In the genomic region with DNA sequence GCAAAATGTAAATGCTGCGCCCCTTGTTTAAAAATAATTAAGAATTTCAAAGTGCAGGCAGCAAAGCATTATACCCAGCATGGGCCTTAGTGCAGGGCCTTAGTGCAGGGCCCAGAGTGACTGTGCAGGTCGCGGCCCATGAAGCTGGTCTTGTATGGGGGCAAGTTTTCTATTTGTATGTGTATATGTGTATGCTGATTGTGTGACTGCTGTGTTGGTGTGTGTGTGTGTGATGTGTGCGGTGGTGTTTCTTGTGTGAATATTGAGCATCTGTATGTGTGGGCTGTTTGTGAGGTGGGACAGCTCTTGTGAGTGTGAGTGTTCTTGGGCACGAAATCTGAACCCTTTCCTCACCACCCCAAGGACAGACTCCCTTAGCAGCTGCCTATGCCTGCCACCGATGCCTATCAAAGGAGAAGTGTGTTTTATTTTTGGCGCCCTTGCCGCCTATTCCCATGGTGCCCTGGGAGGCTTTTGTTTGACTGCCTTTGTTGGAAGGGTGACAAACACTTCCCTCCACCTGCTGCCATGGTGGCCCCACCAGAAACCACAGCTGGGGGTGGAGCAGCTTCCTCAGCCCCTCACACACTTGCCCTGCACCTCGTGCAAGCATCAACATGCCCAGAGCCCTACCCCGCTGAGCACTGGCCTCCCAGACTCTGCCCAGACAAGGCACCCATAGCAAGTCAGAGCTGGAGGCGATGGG, we compare ENCODE assay signal across 9 cellular contexts. TPM values are rescaled to one million over a fixed set of nuclear protein-coding genes. Genes with fewer than 3 reads are reported as not detected.
A peak's percentile ranks its signal among the peaks of the same experiment; 100 is the strongest.
DNase-seq lines count a peak whose midpoint lies in the region; ATAC-seq, FAIRE-seq and TF ChIP-seq lines count a peak whose summit lies in the region.
"Had no signal": no experiment of that assay in that cellular context is flagged by ENCODE, and none has a peak within 500 bp of the region (broad histone marks: within the 10 kb centered on the region; RNA-seq: fewer than 3 reads in every experiment).

No MANE protein-coding gene starts in this region.

- no peaks in the 10 kb centered on the region for H4K20me1 ChIP-seq in HepG2 (ENCODE audit: insufficient read depth, low read length)

- BruUV-seq in HepG2 (replicated peaks; lab: Mats Ljungman, UMichigan): no TSS peak

- H3K9ac ChIP-seq in HepG2 (ENCODE audit: insufficient read depth, low read depth, low read length): 0 out of 2 replicates have a peak overlapping the region, but pooled peaks have one; percentile 70

- H3K79me2 ChIP-seq in HepG2 (ENCODE audit: insufficient read depth, low read length): no peaks in the 10 kb centered on the region

- intact Hi-C loops in HepG2 (cut with micrococcal nuclease; ENCODE audit: unreplicated experiment): no loop called here

- no peak for TF ChIP-seq RAD21 in HepG2 (CRISPR knock-in tag; IDR thresholded peaks at IDR 0.05)

- H3K27ac ChIP-seq in HepG2 (ENCODE audit: extremely low read length, insufficient read depth, low read length): no peak overlapping the region
- peak overlapping the region; percentile 7 to 94 (median 84) for H3K27ac ChIP-seq in tibial nerve
- H3K27ac ChIP-seq: cardiac muscle cell had no signal

- no peak overlapping the region for H2AFZ ChIP-seq in HepG2 (ENCODE audit: low read length)

- TF ChIP-seq EP300 in HepG2 (IDR thresholded peaks at IDR 0.05; ENCODE audit: low read depth in 2 of 2, low read length in 2 of 2) (no peak), HepG2 (CRISPR knock-in tag; IDR thresholded peaks at IDR 0.05; ENCODE audit: borderline replicate concordance) (no peak), tibial nerve (IDR thresholded peaks at IDR 0.05) (no peak)

- TF ChIP-seq CTCF in HepG2 (CRISPR knock-in tag; IDR thresholded peaks at IDR 0.05) (no peak), tibial nerve (IDR thresholded peaks at IDR 0.05) (no peak)

- CTCF ChIA-PET in HepG2 (lab: Yijun Ruan, JAX; ENCODE audit: low intra/inter-chr PET ratio, low total read pairs): no interaction called here

- H3K9me3 ChIP-seq in HepG2 (ENCODE audit: low read length) (no peaks in the 10 kb centered on the region), tibial nerve (no peaks in the 10 kb centered on the region)

- H3K4me2 ChIP-seq in HepG2 (ENCODE audit: low read depth, low read length): peak overlapping the region; percentile 90; the same call in 1 of the 2 replicates

- in situ Hi-C loops in HepG2 (cut with HindIII; ENCODE audit: extremely low pct_ligation_motif_present, low pct_unique_long_range_greater_than_20kb): no loop called here

- H3K36me3 ChIP-seq in HepG2 (replicated peaks in 1 of 2; ENCODE audit: control insufficient read depth in 1 of 2, insufficient read depth in 2 of 2, low read length in 2 of 2) (no peaks in the 10 kb centered on the region), tibial nerve (no peaks in the 10 kb centered on the region)
- H3K36me3 ChIP-seq: cardiac muscle cell had no signal

- FAIRE-seq in HepG2 (lab: Jason Lieb, UNC): no peak

- POLR2A ChIA-PET in HepG2 (lab: Yijun Ruan, JAX): interaction anchor here (2.4 to 4.3 kb wide), 4 partner anchors 11 to 1141 kb away, joined by 10 to 106 read pairs (median 28); a partner anchor contains a TSS

- DNase-seq in NCI-H2196 treated with DMSO at 0.1 percent for 48 hours (lab: John Stamatoyannopoulos, UW; ENCODE audit: unreplicated experiment) (peak; percentile 80), HepG2 (ENCODE audit: low spot score) (no peak), tibial nerve (ENCODE audit: low spot score in 2 of 2) (peak in 1 of 2 donors; percentile 5), HK-2 (ENCODE audit: unreplicated experiment) (no peak), SK-N-DZ (ENCODE audit: low spot score) (no peak)
- peak; percentile 80 for DNase-seq in activated CD8-positive, alpha-beta memory T cell treated with anti-CD3 and anti-CD28 coated beads, Interleukin-2, amount 50 U/mL, for 48 hours

- TF ChIP-seq POLR2A in HepG2 (IDR thresholded peaks at IDR 0.05; ENCODE audit: insufficient read depth in 1 of 2, low read depth in 2 of 2, low read length in 2 of 2) (no peak), tibial nerve (IDR thresholded peaks at IDR 0.05) (no peak)

- H3K4me1 ChIP-seq in HepG2 (ENCODE audit: insufficient read depth, low read length): peaks cover 73% of the 10 kb centered on the region
- H3K4me1 ChIP-seq in tibial nerve: peaks cover 8 to 71% (median 56%) of the 10 kb centered on the region in 4 donors

- peak; percentile 46 for ATAC-seq in GM19324 (IDR thresholded peaks at IDR 0.05; ENCODE audit: low FRiP score, unreplicated experiment)
- no peak for ATAC-seq in HepG2
- no peak for ATAC-seq in HG03108 (IDR thresholded peaks at IDR 0.05; ENCODE audit: unreplicated experiment)

- no peaks in the 10 kb centered on the region for H3K27me3 ChIP-seq in HepG2 (ENCODE audit: control insufficient read depth in 1 of 2, insufficient read depth in 2 of 2, low read length in 2 of 2)
- H3K27me3 ChIP-seq in tibial nerve: no peaks in the 10 kb centered on the region
- H3K27me3 ChIP-seq: cardiac muscle cell had no signal

- 80% methylated on average over 11 of the region's 11 CpGs for WGBS in HepG2 (ENCODE audit: low lambda C conversion rate)
- WGBS in tibial nerve, 2 donors: 70 to 80% methylated on average over 11 of the region's 11 CpGs

- H3K4me3 ChIP-seq in HepG2 (replicated peaks in 1 of 3; ENCODE audit: insufficient read depth in 1 of 3, low read depth in 2 of 3, low read length in 3 of 3) (no peak overlapping the region), tibial nerve (no peak overlapping the region)
- H3K4me3 ChIP-seq: cardiac muscle cell had no signal

TF ChIP-seq in HepG2, 621 proteins besides CTCF, POLR2A, EP300 and RAD21 (continues in another document):
- no peak for TF ChIP-seq PHF5A (CRISPR knock-in tag; IDR thresholded peaks at IDR 0.05; ENCODE audit: low read depth, unreplicated experiment)

RNA-seq across cellular contexts. Expression of a gene that starts 18.0 kb away (rescaled TPM):
- total RNA-seq in HepG2 (2016; rRNA removed; fragmentation: Illumina TruSeq; extraction: Trizol) (0.04 TPM in 1 of 2 replicates, not detected in the other), tibial nerve (1 to 10 TPM in 1 of 4 donors, not detected in 3; 1.5 TPM)
- total RNA-seq in HepG2 (2016; cell fraction: cytosol; rRNA removed; fragmentation: Illumina TruSeq; extraction: Trizol; ENCODE audit: low read depth): not detected in 2 replicates
- total RNA-seq in HepG2 (2016; cell fraction: insoluble cytoplasmic fraction; rRNA removed; fragmentation: Illumina TruSeq; extraction: Trizol): 0.09 TPM in 1 of 2 replicates, not detected in the other
- not detected in 2 replicates for total RNA-seq in HepG2 (2016; cell fraction: membrane; rRNA removed; fragmentation: Illumina TruSeq; extraction: Trizol)
- total RNA-seq in HepG2 (2016; cell fraction: nucleus; rRNA removed; fragmentation: Illumina TruSeq; extraction: Trizol): not detected in 2 replicates
- polyA plus RNA-seq in HepG2 (2011; rRNA removed): 0.53 and 0.55 TPM in 2 replicates
- polyA plus RNA-seq in HepG2 (2011; cell fraction: cytosol; rRNA removed): 0.59 and 0.70 TPM in 2 replicates
- 0.31 and 1.1 TPM in 2 replicates for polyA plus RNA-seq in HepG2 (2011; cell fraction: nucleus; rRNA removed)
- 1.1 and 1.5 TPM in 2 replicates for polyA plus RNA-seq in HepG2 (2012)
- polyA plus RNA-seq in HepG2 (2016; cell fraction: cytosol; fragmentation: Illumina TruSeq; extraction: Trizol; ENCODE audit: low read depth): not detected in 2 replicates
- not detected in 2 replicates for polyA plus RNA-seq in HepG2 (2016; cell fraction: insoluble cytoplasmic fraction; fragmentation: Illumina TruSeq; extraction: Trizol; ENCODE audit: low read depth)
- not detected in 2 replicates for polyA plus RNA-seq in HepG2 (2016; cell fraction: membrane; fragmentation: Illumina TruSeq; extraction: Trizol; ENCODE audit: low read depth)
- not detected in 2 replicates for polyA plus RNA-seq in HepG2 (2016; cell fraction: nucleus; fragmentation: Illumina TruSeq; extraction: Trizol; ENCODE audit: insufficient read depth, low read depth)
- 1.4 and 3.5 TPM in 2 replicates for polyA minus RNA-seq in HepG2 (2011; rRNA and poly(A)+ RNA removed; ENCODE audit: low replicate concordance)
- 0.40 TPM in 1 of 2 replicates, not detected in the other for polyA minus RNA-seq in HepG2 (2011; cell fraction: cytosol; rRNA and poly(A)+ RNA removed)
- polyA minus RNA-seq in HepG2 (2011; cell fraction: nucleus; rRNA and poly(A)+ RNA removed): 0.37 TPM in 1 of 2 replicates, not detected in the other
- polyA plus RNA-seq in SK-N-DZ (2014; cell fraction: cytosol; rRNA removed): 0.07 TPM in 1 of 2 replicates, not detected in the other
- polyA plus RNA-seq in SK-N-DZ (2014; cell fraction: nucleus; rRNA removed): not detected in 2 replicates
- total RNA-seq: cardiac muscle cell had no signal
- polyA plus RNA-seq: cardiac muscle cell had no signal

RNA-seq across cellular contexts. Expression of a gene that starts 45.8 kb away (rescaled TPM):
- total RNA-seq in HepG2 (2016; rRNA removed; fragmentation: Illumina TruSeq; extraction: Trizol) (0.58 TPM in 2 replicates), tibial nerve (under 1 TPM in 1 of 4 donors, not detected in 3; 0.30 TPM)
- 0.18 and 0.20 TPM in 2 replicates for total RNA-seq in HepG2 (2016; cell fraction: cytosol; rRNA removed; fragmentation: Illumina TruSeq; extraction: Trizol; ENCODE audit: low read depth)
- total RNA-seq in HepG2 (2016; cell fraction: insoluble cytoplasmic fraction; rRNA removed; fragmentation: Illumina TruSeq; extraction: Trizol): 0.32 and 0.51 TPM in 2 replicates
- 0.31 and 0.38 TPM in 2 replicates for total RNA-seq in HepG2 (2016; cell fraction: membrane; rRNA removed; fragmentation: Illumina TruSeq; extraction: Trizol)
- 0.37 and 1.3 TPM in 2 replicates for total RNA-seq in HepG2 (2016; cell fraction: nucleus; rRNA removed; fragmentation: Illumina TruSeq; extraction: Trizol)
- polyA plus RNA-seq in HepG2 (2011; rRNA removed): 1.7 and 2.1 TPM in 2 replicates
- polyA plus RNA-seq in HepG2 (2011; cell fraction: cytosol; rRNA removed): 0.69 and 1.3 TPM in 2 replicates
- 7.1 and 10.8 TPM in 2 replicates for polyA plus RNA-seq in HepG2 (2011; cell fraction: nucleus; rRNA removed)
- polyA plus RNA-seq in HepG2 (2012): 0.37 and 0.42 TPM in 2 replicates
- 0.20 and 0.22 TPM in 2 replicates for polyA plus RNA-seq in HepG2 (2016; cell fraction: cytosol; fragmentation: Illumina TruSeq; extraction: Trizol; ENCODE audit: low read depth)
- 1.3 and 2.3 TPM in 2 replicates for polyA plus RNA-seq in HepG2 (2016; cell fraction: insoluble cytoplasmic fraction; fragmentation: Illumina TruSeq; extraction: Trizol; ENCODE audit: low read depth)
- 0.34 and 0.72 TPM in 2 replicates for polyA plus RNA-seq in HepG2 (2016; cell fraction: membrane; fragmentation: Illumina TruSeq; extraction: Trizol; ENCODE audit: low read depth)
- polyA plus RNA-seq in HepG2 (2016; cell fraction: nucleus; fragmentation: Illumina TruSeq; extraction: Trizol; ENCODE audit: insufficient read depth, low read depth): 4.4 and 6.8 TPM in 2 replicates
- polyA minus RNA-seq in HepG2 (2011; rRNA and poly(A)+ RNA removed; ENCODE audit: low replicate concordance): 7.4 and 24.1 TPM in 2 replicates
- 2.6 and 3.7 TPM in 2 replicates for polyA minus RNA-seq in HepG2 (2011; cell fraction: cytosol; rRNA and poly(A)+ RNA removed)
- 4.0 and 6.1 TPM in 2 replicates for polyA minus RNA-seq in HepG2 (2011; cell fraction: nucleus; rRNA and poly(A)+ RNA removed)
- polyA plus RNA-seq in SK-N-DZ (2014; cell fraction: cytosol; rRNA removed): 0.09 TPM in 1 of 2 replicates, not detected in the other
- not detected in 2 replicates for polyA plus RNA-seq in SK-N-DZ (2014; cell fraction: nucleus; rRNA removed)
- total RNA-seq: cardiac muscle cell had no signal
- polyA plus RNA-seq: cardiac muscle cell had no signal

Comparison
In these comparisons a context has a peak if more than half of its experiments do, and no peak if none do; other contexts are left out.
1. DNase-seq: peak in NCI-H2196 treated with DMSO at 0.1 percent for 48 hours (single experiment) and activated CD8-positive, alpha-beta memory T cell treated with anti-CD3 and anti-CD28 coated beads, Interleukin-2, amount 50 U/mL, for 48 hours (single experiment); none in HepG2 (single experiment), HK-2 (single experiment) and SK-N-DZ (single experiment).